8 cellular contexts compared by ENCODE assay signal in the genomic region with DNA sequence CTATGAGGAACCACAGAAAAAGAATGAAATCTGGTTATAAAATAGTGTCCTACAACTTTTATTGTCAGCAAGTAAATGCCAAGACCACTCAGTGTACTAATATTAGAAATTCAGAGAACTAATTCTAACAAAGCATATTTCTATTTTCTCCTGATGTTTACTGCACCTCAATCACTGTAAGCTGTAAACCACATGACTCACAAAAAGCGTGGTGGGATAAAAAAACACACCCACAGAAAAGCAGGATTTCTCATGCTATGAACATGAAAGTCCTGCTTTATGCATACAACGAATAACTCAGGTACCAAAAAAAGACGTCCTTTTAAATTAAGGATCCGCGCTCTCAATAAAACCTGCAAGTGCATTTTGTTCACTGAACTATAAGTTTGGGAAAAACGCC. TPM values are rescaled to one million over a fixed set of nuclear protein-coding genes. Genes with fewer than 3 reads are reported as not detected.
DNase-seq lines count a peak whose midpoint lies in the region; ATAC-seq and TF ChIP-seq lines count a peak whose summit lies in the region.

No MANE protein-coding gene starts in this region.

- H3K9me3 ChIP-seq in adipocyte (ENCODE audit: control insufficient read depth, low read length) (no peaks in the 10 kb centered on the region), left lung (no peaks in the 10 kb centered on the region), tibial artery (no peaks in the 10 kb centered on the region)

- peaks cover 20% of the 10 kb centered on the region for H3K4me1 ChIP-seq in adipocyte (ENCODE audit: control insufficient read depth, insufficient read depth, low read length)
- H3K4me1 ChIP-seq in left lung = peaks cover 10 to 54% of the 10 kb centered on the region in 2 donors
- peaks cover 0 to 36% (median 22%) of the 10 kb centered on the region in 4 donors for H3K4me1 ChIP-seq in tibial artery

- H3K9me3 Mint-ChIP-seq in activated T-cell treated with anti-CD3 and anti-CD28 coated beads, Interleukin-2, amount 50 U/mL, for 72 hours = no peaks in the 10 kb centered on the region

- peak overlapping the region; percentile 89 to 94 for H3K4me3 Mint-ChIP-seq in activated T-cell treated with anti-CD3 and anti-CD28 coated beads, Interleukin-2, amount 50 U/mL, for 72 hours

- no peak for ATAC-seq in activated T-cell treated with anti-CD3 and anti-CD28 coated beads, Interleukin-2, amount 50 U/mL, for 72 hours (replicated peaks in 1 of 2)
- ATAC-seq in left lung = no peak

- peak overlapping the region; percentile 98 for H3K9ac ChIP-seq in adipocyte (ENCODE audit: low read length)

- peak overlapping the region; percentile 86 to 93 for H3K27ac ChIP-seq in left lung
- peak overlapping the region; percentile 98 for H3K27ac ChIP-seq in tibial artery

- H3K27ac Mint-ChIP-seq in activated T-cell treated with anti-CD3 and anti-CD28 coated beads, Interleukin-2, amount 50 U/mL, for 72 hours = peak overlapping the region; percentile 96

- intact Hi-C loops in left lung (cut with DNase I) (no loop called here), tibial artery (cut with DNase I; ENCODE audit: low total_unique reads) (loop anchor here (5.0 kb wide), 1 partner anchor 35 kb away; the partner anchor contains the start of gene SLC66A2)

- no peak for TF ChIP-seq CTCF in left lung (IDR thresholded peaks at IDR 0.05)
- no peak for TF ChIP-seq CTCF in tibial artery (IDR thresholded peaks at IDR 0.05)

- peak overlapping the region; percentile 97 for H3K4me3 ChIP-seq in adipocyte (ENCODE audit: low read length)
- H3K4me3 ChIP-seq in left lung = peak overlapping the region; percentile 94 to 97
- H3K4me3 ChIP-seq in tibial artery = peak overlapping the region; percentile 85 to 96

- H3K27me3 ChIP-seq in adipocyte (replicated peaks; ENCODE audit: control insufficient read depth, insufficient read depth, low read length) (no peaks in the 10 kb centered on the region), left lung (no peaks in the 10 kb centered on the region), tibial artery (no peaks in the 10 kb centered on the region)

- no peaks in the 10 kb centered on the region for H3K27me3 Mint-ChIP-seq in activated T-cell treated with anti-CD3 and anti-CD28 coated beads, Interleukin-2, amount 50 U/mL, for 72 hours (ENCODE audit: low read depth)

- peaks cover 8 to 9% of the 10 kb centered on the region in 2 donors for H3K36me3 Mint-ChIP-seq in activated T-cell treated with anti-CD3 and anti-CD28 coated beads, Interleukin-2, amount 50 U/mL, for 72 hours (ENCODE audit: insufficient read depth in 2 of 2)

- H3K4me1 Mint-ChIP-seq in activated T-cell treated with anti-CD3 and anti-CD28 coated beads, Interleukin-2, amount 50 U/mL, for 72 hours (ENCODE audit: low read depth) = peaks cover 54% of the 10 kb centered on the region

- DNase-seq in activated T-cell treated with anti-CD3 and anti-CD28 coated beads, Interleukin-2, amount 50 U/mL, for 72 hours = no peak
- no peak for DNase-seq in activated T-cell treated with anti-CD3 and anti-CD28 coated beads, Interleukin-2, amount 50 U/mL, for 48 hours
- peak; percentile 45 for DNase-seq in adipocyte (ENCODE audit: low read depth)
- DNase-seq in left lung = no peak
- no peak for DNase-seq in tibial artery
- DNase-seq in islet precursor cell = no peak
- no peak for DNase-seq in T-helper 9 cell
- no peak for DNase-seq in GM19238 (ENCODE audit: insufficient read length, low spot score)

- H3K36me3 ChIP-seq in adipocyte (ENCODE audit: control insufficient read depth, insufficient read depth, low read length, severe bottlenecking) = peaks cover 17% of the 10 kb centered on the region
- peaks cover 0 to 20% of the 10 kb centered on the region in 2 donors for H3K36me3 ChIP-seq in left lung
- H3K36me3 ChIP-seq in tibial artery = peaks cover 0 to 15% (median 0%) of the 10 kb centered on the region in 3 donors

RNA-seq across cellular contexts. Expression of gene TXNL4A, which starts 0.8 kb away (rescaled TPM):
- total RNA-seq in activated T-cell treated with anti-CD3 and anti-CD28 coated beads, Interleukin-2, amount 50 U/mL, for 72 hours = 100 to 1,000 TPM in 1 of 2 donors, 10 to 100 TPM in 1; 92.9 to 105 TPM
- 100 to 1,000 TPM in 1 of 2 donors, 10 to 100 TPM in 1; 82.7 to 106 TPM for total RNA-seq in left lung

RNA-seq across cellular contexts. Expression of gene HSBP1L1, which starts 23.1 kb away (rescaled TPM):
- 10 to 100 TPM; 11.2 to 11.8 TPM for total RNA-seq in activated T-cell treated with anti-CD3 and anti-CD28 coated beads, Interleukin-2, amount 50 U/mL, for 72 hours
- 10 to 100 TPM; 23.1 to 38.5 TPM for total RNA-seq in left lung

RNA-seq across cellular contexts. Expression of gene SLC66A2, which starts 36.1 kb away (rescaled TPM):
- 10 to 100 TPM; 35.1 to 40.1 TPM for total RNA-seq in activated T-cell treated with anti-CD3 and anti-CD28 coated beads, Interleukin-2, amount 50 U/mL, for 72 hours
- total RNA-seq in left lung = 10 to 100 TPM; 44.8 to 69.8 TPM

RNA-seq across cellular contexts. Expression of gene RBFA, which starts 46.7 kb away (rescaled TPM):
- total RNA-seq in activated T-cell treated with anti-CD3 and anti-CD28 coated beads, Interleukin-2, amount 50 U/mL, for 72 hours = 10 to 100 TPM; 13.9 to 17.7 TPM
- total RNA-seq in left lung = 10 to 100 TPM; 18.7 to 25.1 TPM
